10 cellular contexts compared by ENCODE assay signal in genomic region chr17:78474631-78475146, GRCh38.
DNase-seq lines count a peak whose midpoint lies in the region; ATAC-seq and TF ChIP-seq lines count a peak whose summit lies in the region.
"Had no signal": no experiment of that assay in that cellular context is flagged by ENCODE, and none has a peak within 500 bp of the region (broad histone marks: within the 10 kb centered on the region; RNA-seq: fewer than 3 reads in every experiment).

No MANE protein-coding gene starts in this region.

- no peak overlapping the region for H3K4me3 ChIP-seq in GM12865 (ENCODE audit: low read depth, low read length)
- H3K4me3 ChIP-seq in epithelial cell of proximal tubule (ENCODE audit: low read depth, low read length), result no peak overlapping the region
- H3K4me3 ChIP-seq: pancreas had no signal

- peak; percentile 51 for ATAC-seq in GM19467 (IDR thresholded peaks at IDR 0.05; ENCODE audit: unreplicated experiment)
- peak; percentile 72 for ATAC-seq in HG03196 (IDR thresholded peaks at IDR 0.05; ENCODE audit: unreplicated experiment)
- ATAC-seq in left lobe of liver, result no peak

- peaks cover 31% of the 10 kb centered on the region for H3K27me3 Mint-ChIP-seq in HFFc6 (ENCODE audit: insufficient read depth)

- TF ChIP-seq CTCF in GM12865 (IDR thresholded peaks at IDR 0.05; ENCODE audit: insufficient read depth, low read depth, low read length, missing control alignments) (no peak), epithelial cell of proximal tubule (conservative IDR thresholded peaks at IDR 0.05; ENCODE audit: low read depth, low read length) (no peak), HFFc6 (IDR thresholded peaks at IDR 0.05) (no peak)

- DNase-seq in GM12865 (ENCODE audit: low read depth) (peak; percentile 94), epithelial cell of proximal tubule (ENCODE audit: low read depth) (peak; percentile 13), HFFc6 (no peak), left lobe of liver (ENCODE audit: low spot score) (no peak), NCI-H2171 treated with DMSO at 0.1 percent for 48 hours (lab: John Stamatoyannopoulos, UW) (no peak)
- no peak for DNase-seq in effector CD8-positive, alpha-beta T cell (lab: John Stamatoyannopoulos, UW)
- DNase-seq: NCI-H510A treated with DMSO at 0.1 percent for 48 hours, pancreas had no signal

- no peaks in the 10 kb centered on the region; the same call in 1 of the 2 replicates for H3K9me3 Mint-ChIP-seq in HFFc6

- no peak overlapping the region for H3K27ac Mint-ChIP-seq in HFFc6

- peaks cover 8% of the 10 kb centered on the region; the same call in 1 of the 2 replicates for H3K4me1 Mint-ChIP-seq in HFFc6 (ENCODE audit: low read depth)

- no peak overlapping the region for H3K4me3 Mint-ChIP-seq in HFFc6

- no peaks in the 10 kb centered on the region for H3K36me3 Mint-ChIP-seq in HFFc6 (ENCODE audit: low read depth)

Comparison
In these comparisons a context has a peak if more than half of its experiments do, and no peak if none do; other contexts are left out.
1. DNase-seq: peak in GM12865 (single experiment) and epithelial cell of proximal tubule (single experiment); none in HFFc6 (single experiment), left lobe of liver (single experiment), effector CD8-positive, alpha-beta T cell (single experiment) and NCI-H2171 treated with DMSO at 0.1 percent for 48 hours (single experiment).